In genomic region chr9:20512106-20512505, GRCh38 we compare ENCODE assay signal across 12 cellular contexts.
DNase-seq lines count a peak whose midpoint lies in the region; ATAC-seq and TF ChIP-seq lines count a peak whose summit lies in the region.
"Had no signal": no experiment of that assay in that cellular context is flagged by ENCODE, and none has a peak within 500 bp of the region (broad histone marks: within the 10 kb centered on the region; RNA-seq: fewer than 3 reads in every experiment).

No MANE protein-coding gene starts in this region.

- TF ChIP-seq POLR2A in tibial nerve (IDR thresholded peaks at IDR 0.05): no peak

- peaks cover 76% of the 10 kb centered on the region for H3K4me1 Mint-ChIP-seq in activated CD8-positive, alpha-beta memory T cell treated with anti-CD3 and anti-CD28 coated beads, Interleukin-2, amount 10 ng/mL, durations not matched to agents 7 days and 5 days

- no peak overlapping the region for H3K27ac ChIP-seq in tibial nerve
- H3K27ac ChIP-seq: SJCRH30 had no signal

- no peak overlapping the region for H3K4me3 Mint-ChIP-seq in activated CD8-positive, alpha-beta memory T cell treated with anti-CD3 and anti-CD28 coated beads, Interleukin-2, amount 10 ng/mL, durations not matched to agents 7 days and 5 days
- H3K4me3 Mint-ChIP-seq: B cell had no signal

- DNase-seq in activated CD8-positive, alpha-beta memory T cell treated with anti-CD3 and anti-CD28 coated beads, Interleukin-2, amount 10 ng/mL, durations not matched to agents 7 days and 5 days: no peak
- DNase-seq in activated CD8-positive, alpha-beta memory T cell treated with anti-CD3 and anti-CD28 coated beads, Interleukin-2, amount 50 U/mL, for 48 hours: no peak
- DNase-seq in M059J (ENCODE audit: low read depth) (peak; percentile 67), choroid plexus epithelial cell (ENCODE audit: low read depth) (peak; percentile 79), retinal pigment epithelial cell (ENCODE audit: low read depth) (peak; percentile 4), tibial nerve (ENCODE audit: low spot score in 2 of 2) (no peak), DMS153 (lab: John Stamatoyannopoulos, UW) (no peak)
- DNase-seq: activated CD4-positive, alpha-beta T cell treated with anti-CD3 and anti-CD28 coated beads, Interleukin-2, amount 50 U/mL, for 48 hours; central memory CD4-positive, alpha-beta T cell; SJCRH30 had no signal

- WGBS in tibial nerve, 2 donors: 63 to 65% methylated on average over 2 of the region's 2 CpGs

- TF ChIP-seq EP300 in tibial nerve (IDR thresholded peaks at IDR 0.05): no peak

- no peak for ATAC-seq in activated CD8-positive, alpha-beta memory T cell treated with anti-CD3 and anti-CD28 coated beads, Interleukin-2, amount 10 ng/mL, durations not matched to agents 7 days and 5 days
- ATAC-seq in GM21515 (IDR thresholded peaks at IDR 0.05; ENCODE audit: unreplicated experiment): no peak

- no peak for TF ChIP-seq CTCF in choroid plexus epithelial cell (conservative IDR thresholded peaks at IDR 0.05; ENCODE audit: low read depth, low read length)
- no peak for TF ChIP-seq CTCF in retinal pigment epithelial cell (conservative IDR thresholded peaks at IDR 0.05; ENCODE audit: low read depth, low read length)
- TF ChIP-seq CTCF in tibial nerve (IDR thresholded peaks at IDR 0.05): no peak

- no peaks in the 10 kb centered on the region for H3K36me3 ChIP-seq in tibial nerve
- H3K36me3 ChIP-seq: SJCRH30 had no signal

- H3K27me3 ChIP-seq in tibial nerve: no peaks in the 10 kb centered on the region
- H3K27me3 ChIP-seq: SJCRH30 had no signal

- H3K27ac Mint-ChIP-seq in activated CD8-positive, alpha-beta memory T cell treated with anti-CD3 and anti-CD28 coated beads, Interleukin-2, amount 10 ng/mL, durations not matched to agents 7 days and 5 days: peak overlapping the region; percentile 65
- H3K27ac Mint-ChIP-seq: B cell had no signal

- H3K9me3 Mint-ChIP-seq in activated CD8-positive, alpha-beta memory T cell treated with anti-CD3 and anti-CD28 coated beads, Interleukin-2, amount 10 ng/mL, durations not matched to agents 7 days and 5 days (ENCODE audit: low read depth): peaks cover 2% of the 10 kb centered on the region

- H3K4me3 ChIP-seq in choroid plexus epithelial cell (ENCODE audit: low read depth, low read length) (no peak overlapping the region), retinal pigment epithelial cell (ENCODE audit: low read length) (no peak overlapping the region), tibial nerve (no peak overlapping the region)
- H3K4me3 ChIP-seq: SJCRH30 had no signal

- no peaks in the 10 kb centered on the region for H3K9me3 ChIP-seq in tibial nerve
- H3K9me3 ChIP-seq: SJCRH30 had no signal

- peaks cover 15% of the 10 kb centered on the region for H3K36me3 Mint-ChIP-seq in activated CD8-positive, alpha-beta memory T cell treated with anti-CD3 and anti-CD28 coated beads, Interleukin-2, amount 10 ng/mL, durations not matched to agents 7 days and 5 days

- H3K27me3 Mint-ChIP-seq in activated CD8-positive, alpha-beta memory T cell treated with anti-CD3 and anti-CD28 coated beads, Interleukin-2, amount 10 ng/mL, durations not matched to agents 7 days and 5 days: no peaks in the 10 kb centered on the region

- H3K4me1 ChIP-seq in tibial nerve: peaks cover 0 to 23% (median 3%) of the 10 kb centered on the region in 4 donors
- H3K4me1 ChIP-seq: SJCRH30 had no signal

- CTCF ChIA-PET in activated CD8-positive, alpha-beta memory T cell treated with anti-CD3 and anti-CD28 coated beads, Interleukin-2, amount 10 ng/mL, durations not matched to agents 7 days and 5 days (lab: Charles Lee): interaction anchor here (1.5 kb wide), 1 partner anchor 13 kb away, joined by 3 read pairs; no protein-coding TSS in a partner anchor

Comparison
In these comparisons a context has a peak if more than half of its experiments do, and no peak if none do; other contexts are left out.
1. DNase-seq: peak in M059J (single experiment), choroid plexus epithelial cell (single experiment) and retinal pigment epithelial cell (single experiment); none in activated CD8-positive, alpha-beta memory T cell treated with anti-CD3 and anti-CD28 coated beads, Interleukin-2, amount 10 ng/mL, durations not matched to agents 7 days and 5 days (single experiment), activated CD8-positive, alpha-beta memory T cell treated with anti-CD3 and anti-CD28 coated beads, Interleukin-2, amount 50 U/mL, for 48 hours (single experiment), tibial nerve (0 of 2) and DMS153 (single experiment).